Comparison of ENCODE assay signal across 9 cellular contexts in the genomic region with DNA sequence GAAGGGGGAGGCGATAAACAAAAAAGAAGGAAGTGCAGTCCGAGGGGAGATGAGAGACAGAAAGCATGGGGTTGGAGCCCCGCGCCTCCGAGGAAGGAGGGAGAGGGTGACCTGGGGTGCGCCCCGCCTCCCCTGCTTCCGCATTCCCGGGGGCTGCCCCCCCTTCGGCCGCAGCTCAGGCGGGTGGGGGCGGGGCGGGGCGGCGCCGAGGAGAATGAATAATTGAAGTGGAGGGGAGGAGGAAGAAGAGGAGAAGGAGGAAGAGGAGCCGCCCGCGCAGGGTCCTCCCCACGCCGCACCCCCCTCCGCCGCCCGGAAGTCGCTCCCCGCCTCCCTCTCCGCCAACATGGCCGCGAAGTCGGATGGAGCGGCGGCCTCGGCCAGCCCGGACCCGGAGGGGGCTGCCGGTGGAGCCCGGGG. TPM values are rescaled to one million over a fixed set of nuclear protein-coding genes. Genes with fewer than 3 reads are reported as not detected.
DNase-seq lines count a peak whose midpoint lies in the region; ATAC-seq and TF ChIP-seq lines count a peak whose summit lies in the region.
"Had no signal": no experiment of that assay in that cellular context is flagged by ENCODE, and none has a peak within 500 bp of the region (broad histone marks: within the 10 kb centered on the region; RNA-seq: fewer than 3 reads in every experiment).

A gene with protein sequence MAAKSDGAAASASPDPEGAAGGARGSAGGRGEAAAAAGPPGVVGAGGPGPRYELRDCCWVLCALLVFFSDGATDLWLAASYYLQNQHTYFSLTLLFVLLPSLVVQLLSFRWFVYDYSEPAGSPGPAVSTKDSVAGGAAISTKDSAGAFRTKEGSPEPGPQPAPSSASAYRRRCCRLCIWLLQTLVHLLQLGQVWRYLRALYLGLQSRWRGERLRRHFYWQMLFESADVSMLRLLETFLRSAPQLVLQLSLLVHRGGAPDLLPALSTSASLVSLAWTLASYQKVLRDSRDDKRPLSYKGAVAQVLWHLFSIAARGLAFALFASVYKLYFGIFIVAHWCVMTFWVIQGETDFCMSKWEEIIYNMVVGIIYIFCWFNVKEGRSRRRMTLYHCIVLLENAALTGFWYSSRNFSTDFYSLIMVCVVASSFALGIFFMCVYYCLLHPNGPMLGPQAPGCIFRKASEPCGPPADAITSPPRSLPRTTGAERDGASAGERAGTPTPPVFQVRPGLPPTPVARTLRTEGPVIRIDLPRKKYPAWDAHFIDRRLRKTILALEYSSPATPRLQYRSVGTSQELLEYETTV (plus strand): TSS at position 322 of the 420 bp plus-strand sequence. CDS start 25 bp downstream, at position 347.

- DNase-seq in SHP77 (lab: John Stamatoyannopoulos, UW) (peak; percentile 45 to 51), SHP77 treated with DMSO at 0.1 percent for 48 hours (lab: John Stamatoyannopoulos, UW) (no peak), NCI-H2196 (lab: John Stamatoyannopoulos, UW; ENCODE audit: unreplicated experiment) (peak; percentile 58), body of pancreas (peak in 3 of 4 donors; percentile 5 to 12 (median 12)), osteocyte (ENCODE audit: extremely low spot score, unreplicated experiment) (no peak), amniotic stem cell (lab: John Stamatoyannopoulos, UW) (no peak), HEK293T (ENCODE audit: extremely low spot score) (no peak)

- no peaks in the 10 kb centered on the region for H3K36me3 ChIP-seq in body of pancreas (replicated peaks in 1 of 2; ENCODE audit: insufficient read depth in 1 of 2, low read depth in 2 of 2)

- peak within 1 kb of the TSS; percentile 74 for H3K4me3 Mint-ChIP-seq in osteocyte (ENCODE audit: unreplicated experiment)

- H3K27ac Mint-ChIP-seq in osteocyte (ENCODE audit: unreplicated experiment): no peak within 1 kb of the TSS

- ATAC-seq in body of pancreas (no peak), HG02870 (IDR thresholded peaks at IDR 0.05; ENCODE audit: unreplicated experiment) (no peak)

- CTCF ChIA-PET in HEK293T (lab: Yijun Ruan, JAX): no interaction called here

- H3K27me3 ChIP-seq in body of pancreas: peaks cover 0 to 6% of the 10 kb centered on the region in 2 donors

- TF ChIP-seq CTCF in body of pancreas (IDR thresholded peaks at IDR 0.05) (no peak), osteocyte (IDR thresholded peaks at IDR 0.05) (no peak)

- H3K27ac ChIP-seq in body of pancreas: no peak within 1 kb of the TSS

- TF ChIP-seq POLR2A in body of pancreas (IDR thresholded peaks at IDR 0.05): no peak

- H3K4me1 ChIP-seq in body of pancreas: no peaks in the 10 kb centered on the region

- intact Hi-C loops in body of pancreas (cut with DNase I): no loop called here

- peaks cover 10% of the 10 kb centered on the region for H3K4me1 Mint-ChIP-seq in osteocyte (ENCODE audit: unreplicated experiment)

- WGBS in body of pancreas, 2 donors: 1% methylated on average over 20 to 29 of the region's 38 CpGs

- H3K4me3 ChIP-seq in body of pancreas: no peak within 1 kb of the TSS

- peaks cover 50% of the 10 kb centered on the region for H3K27me3 Mint-ChIP-seq in osteocyte (ENCODE audit: unreplicated experiment)

- no peaks in the 10 kb centered on the region for H3K36me3 Mint-ChIP-seq in osteocyte (ENCODE audit: unreplicated experiment)

- H3K9me3 ChIP-seq in body of pancreas: no peaks in the 10 kb centered on the region

- POLR2A ChIA-PET in HEK293T (lab: Yijun Ruan, JAX): no interaction called here

- no peaks in the 10 kb centered on the region for H3K9me3 Mint-ChIP-seq in osteocyte (ENCODE audit: unreplicated experiment)

TF ChIP-seq in HEK293T, 16 proteins besides CTCF, POLR2A, EP300 and RAD21:
- TF ChIP-seq SP1 (IDR thresholded peaks at IDR 0.05): no peak
- no peak for TF ChIP-seq BHLHE40 (IDR thresholded peaks at IDR 0.05; ENCODE audit: borderline replicate concordance)
- TF ChIP-seq HDGF (IDR thresholded peaks at IDR 0.05; ENCODE audit: borderline replicate concordance): no peak
- TF ChIP-seq SUZ12 (IDR thresholded peaks at IDR 0.05): no peak
- no peak for TF ChIP-seq LEF1 (IDR thresholded peaks at IDR 0.05; ENCODE audit: borderline replicate concordance)
- no peak for TF ChIP-seq FOXA1 (IDR thresholded peaks at IDR 0.05)
- no peak for TF ChIP-seq NFRKB (IDR thresholded peaks at IDR 0.05)
- TF ChIP-seq CTBP1 (IDR thresholded peaks at IDR 0.05; ENCODE audit: borderline replicate concordance): no peak
- TF ChIP-seq, protein P1, sequence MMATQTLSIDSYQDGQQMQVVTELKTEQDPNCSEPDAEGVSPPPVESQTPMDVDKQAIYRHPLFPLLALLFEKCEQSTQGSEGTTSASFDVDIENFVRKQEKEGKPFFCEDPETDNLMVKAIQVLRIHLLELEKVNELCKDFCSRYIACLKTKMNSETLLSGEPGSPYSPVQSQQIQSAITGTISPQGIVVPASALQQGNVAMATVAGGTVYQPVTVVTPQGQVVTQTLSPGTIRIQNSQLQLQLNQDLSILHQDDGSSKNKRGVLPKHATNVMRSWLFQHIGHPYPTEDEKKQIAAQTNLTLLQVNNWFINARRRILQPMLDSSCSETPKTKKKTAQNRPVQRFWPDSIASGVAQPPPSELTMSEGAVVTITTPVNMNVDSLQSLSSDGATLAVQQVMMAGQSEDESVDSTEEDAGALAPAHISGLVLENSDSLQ (IDR thresholded peaks at IDR 0.05): no peak
- TF ChIP-seq TARDBP (IDR thresholded peaks at IDR 0.05): no peak
- TF ChIP-seq FOXM1 (IDR thresholded peaks at IDR 0.05; ENCODE audit: borderline replicate concordance): no peak
- TF ChIP-seq ELF4 (IDR thresholded peaks at IDR 0.05): no peak
- no peak for TF ChIP-seq ARNT (IDR thresholded peaks at IDR 0.05)
- no peak for TF ChIP-seq ZNF384 (IDR thresholded peaks at IDR 0.05)
- TF ChIP-seq FOXK2 (IDR thresholded peaks at IDR 0.05): no peak
TF ChIP-seq in HEK293T: peak in this region for 0.

RNA-seq across cellular contexts. Expression of the gene that starts here (rescaled TPM):
- total RNA-seq in body of pancreas (under 1 TPM; 0.26 to 0.33 TPM), osteocyte (not detected in 2 replicates)
- total RNA-seq: RPMI7951 had no signal

Comparison
In these comparisons a context has a peak if more than half of its experiments do, and no peak if none do; other contexts are left out.
1. DNase-seq: peak in SHP77 (2 of 2) and NCI-H2196 (single experiment); none in SHP77 treated with DMSO at 0.1 percent for 48 hours (single experiment), osteocyte (single experiment), amniotic stem cell (single experiment) and HEK293T (single experiment).
2. Peak in DNase-seq in body of pancreas; RNA of the gene not detected or under 1 TPM.